8 cellular contexts compared by ENCODE assay signal in genomic region chr20:1894471-1894950, GRCh38. TPM values are rescaled to one million over a fixed set of nuclear protein-coding genes. Genes with fewer than 3 reads are reported as not detected.
DNase-seq lines count a peak whose midpoint lies in the region; ATAC-seq and TF ChIP-seq lines count a peak whose summit lies in the region.

No MANE protein-coding gene starts in this region.

- H3K9me3 ChIP-seq in Peyer's patch (no peaks in the 10 kb centered on the region), duodenal mucosa (ENCODE audit: control insufficient read depth in 1 of 2, low read length in 2 of 2) (no peaks in the 10 kb centered on the region), thymus (ENCODE audit: control insufficient read depth) (no peaks in the 10 kb centered on the region)

- no peak overlapping the region for H3K27ac Mint-ChIP-seq in activated naive CD4-positive, alpha-beta T cell treated with anti-CD3 and anti-CD28 coated beads for 36 hours

- no peaks in the 10 kb centered on the region for H3K4me1 Mint-ChIP-seq in activated naive CD4-positive, alpha-beta T cell treated with anti-CD3 and anti-CD28 coated beads for 36 hours (ENCODE audit: low read depth)

- ATAC-seq in GM19467 (IDR thresholded peaks at IDR 0.05; ENCODE audit: unreplicated experiment) (no peak), HG02973 (IDR thresholded peaks at IDR 0.05; ENCODE audit: unreplicated experiment) (no peak)

- WGBS in thymus = under 1% methylated on average over 70 of the region's 70 CpGs

- no peak overlapping the region for H3K4me3 Mint-ChIP-seq in activated naive CD4-positive, alpha-beta T cell treated with anti-CD3 and anti-CD28 coated beads for 36 hours

- H3K27ac ChIP-seq in Peyer's patch = peak overlapping the region; percentile 76 to 94 (median 87)
- peak overlapping the region; percentile 71 for H3K27ac ChIP-seq in duodenal mucosa (ENCODE audit: low read depth, low read length)
- peak overlapping the region; percentile 55 for H3K27ac ChIP-seq in thymus (ENCODE audit: low read depth)

- H3K9ac ChIP-seq in duodenal mucosa (ENCODE audit: low read depth in 1 of 2, low read length in 2 of 2) = peak overlapping the region in 1 of 2 donors; percentile 75

- H3K4me3 ChIP-seq in Peyer's patch (peak overlapping the region; percentile 66 to 90 (median 79)), duodenal mucosa (ENCODE audit: low read depth in 1 of 2, low read length in 2 of 2) (peak overlapping the region; percentile 40 to 66), thymus (ENCODE audit: low read length) (peak overlapping the region; percentile 44)

- H3K27me3 Mint-ChIP-seq in activated naive CD4-positive, alpha-beta T cell treated with anti-CD3 and anti-CD28 coated beads for 36 hours (ENCODE audit: low read depth) = peaks cover 49% of the 10 kb centered on the region

- no peaks in the 10 kb centered on the region for H3K36me3 ChIP-seq in Peyer's patch
- no peaks in the 10 kb centered on the region for H3K36me3 ChIP-seq in duodenal mucosa (ENCODE audit: control insufficient read depth in 1 of 2, insufficient read depth in 2 of 2, low read length in 2 of 2)
- H3K36me3 ChIP-seq in thymus (ENCODE audit: control insufficient read depth, insufficient read depth) = no peaks in the 10 kb centered on the region

- H3K36me3 Mint-ChIP-seq in activated naive CD4-positive, alpha-beta T cell treated with anti-CD3 and anti-CD28 coated beads for 36 hours (ENCODE audit: low read depth) = no peaks in the 10 kb centered on the region

- TF ChIP-seq CTCF in Peyer's patch (IDR thresholded peaks at IDR 0.05) = peak in 2 of 6 experiments; percentile 10 to 12

- intact Hi-C loops in activated naive CD4-positive, alpha-beta T cell treated with anti-CD3 and anti-CD28 coated beads for 36 hours (cut with micrococcal nuclease) = no loop called here

- peak; percentile 17 for DNase-seq in activated naive CD4-positive, alpha-beta T cell treated with anti-CD3 and anti-CD28 coated beads for 36 hours
- DNase-seq in activated naive CD4-positive, alpha-beta T cell (lab: John Stamatoyannopoulos, UW) = no peak
- DNase-seq in Peyer's patch (peak in 1 of 3 donors; percentile 82), lung microvascular endothelial cell (ENCODE audit: low read depth in 2 of 2) (peak; percentile 81 to 82)

- TF ChIP-seq POLR2A in Peyer's patch (IDR thresholded peaks at IDR 0.05) = peak; percentile 33 to 58

- H3K27me3 ChIP-seq in Peyer's patch (no peaks in the 10 kb centered on the region), duodenal mucosa (ENCODE audit: control insufficient read depth in 1 of 2, insufficient read depth in 2 of 2, low read length in 2 of 2) (no peaks in the 10 kb centered on the region), thymus (ENCODE audit: control insufficient read depth, insufficient read depth) (peaks cover 49% of the 10 kb centered on the region)

- H3K9me3 Mint-ChIP-seq in activated naive CD4-positive, alpha-beta T cell treated with anti-CD3 and anti-CD28 coated beads for 36 hours = no peaks in the 10 kb centered on the region

- CTCF ChIA-PET in activated naive CD4-positive, alpha-beta T cell treated with anti-CD3 and anti-CD28 coated beads for 36 hours (lab: Charles Lee) = no interaction called here

- H3K4me1 ChIP-seq in Peyer's patch (peaks cover 0 to 23% (median 14%) of the 10 kb centered on the region in 4 donors), duodenal mucosa (ENCODE audit: control insufficient read depth in 1 of 2, insufficient read depth in 2 of 2, low read length in 2 of 2) (peaks cover 20 to 24% of the 10 kb centered on the region in 2 donors), thymus (ENCODE audit: control insufficient read depth, insufficient read depth, low read length) (no peaks in the 10 kb centered on the region)

RNA-seq across cellular contexts. Expression of gene SIRPA, which starts 0.7 kb away (rescaled TPM):
- total RNA-seq in activated naive CD4-positive, alpha-beta T cell treated with anti-CD3 and anti-CD28 coated beads for 36 hours = under 1 TPM; 0.10 to 0.12 TPM
- 10 to 100 TPM; 18.2 to 38.2 (median 26.3) TPM for total RNA-seq in Peyer's patch
- 31.6 and 51.8 TPM in 2 replicates for total RNA-seq in lung microvascular endothelial cell
- 11.9 TPM for polyA plus RNA-seq in thymus

Comparison
In these comparisons a context has a peak if more than half of its experiments do, and no peak if none do; other contexts are left out.
1. DNase-seq: peak in activated naive CD4-positive, alpha-beta T cell treated with anti-CD3 and anti-CD28 coated beads for 36 hours (single experiment) and lung microvascular endothelial cell (2 of 2); none in activated naive CD4-positive, alpha-beta T cell (0 of 4).
2. RNA of gene SIRPA, which starts 0.7 kb away (total RNA-seq): 31.6 to 51.8 TPM in lung microvascular endothelial cell and 18.2 to 38.2 TPM in Peyer's patch; 0.10 to 0.12 TPM in activated naive CD4-positive, alpha-beta T cell treated with anti-CD3 and anti-CD28 coated beads for 36 hours; every median in the first group is over 10 times any median in the second.
3. Peak in every context shown above with its lines, with median percentiles within 50 percentile points of each other: H3K27ac ChIP-seq and H3K4me3 ChIP-seq.